In genomic region chr3:12954180-12954579, GRCh38 we compare ENCODE assay signal across 17 cellular contexts.
A peak's percentile ranks its signal among the peaks of the same experiment; 100 is the strongest.
DNase-seq lines count a peak whose midpoint lies in the region; ATAC-seq, FAIRE-seq and TF ChIP-seq lines count a peak whose summit lies in the region.
"Had no signal": no experiment of that assay in that cellular context is flagged by ENCODE, and none has a peak within 500 bp of the region (broad histone marks: within the 10 kb centered on the region; RNA-seq: fewer than 3 reads in every experiment).

No MANE protein-coding gene starts in this region.

- H3K27me3 Mint-ChIP-seq in natural killer cell (ENCODE audit: low read depth in 2 of 2): no peaks in the 10 kb centered on the region
- H3K27me3 Mint-ChIP-seq in natural killer cell treated with Interleukin-12 subunit alpha and Interleukin-12 subunit beta and Interleukin-15 and Interleukin-18, amount 100 ng/mL, for 72 hours: no peaks in the 10 kb centered on the region
- H3K27me3 Mint-ChIP-seq in osteocyte (ENCODE audit: unreplicated experiment): no peaks in the 10 kb centered on the region

- H3K27me3 ChIP-seq in colonic mucosa: no peaks in the 10 kb centered on the region
- no peaks in the 10 kb centered on the region for H3K27me3 ChIP-seq in vagina

- peak overlapping the region; percentile 24 to 66 for H3K9ac ChIP-seq in colonic mucosa (ENCODE audit: low read depth in 2 of 2, low read length in 2 of 2)

- H3K4me3 ChIP-seq in colonic mucosa (no peak overlapping the region), vagina (no peak overlapping the region)

- DNase-seq in natural killer cell (no peak), colonic mucosa (no peak), osteocyte (ENCODE audit: extremely low spot score, unreplicated experiment) (no peak), vagina (ENCODE audit: extremely low spot score in 2 of 2) (no peak), GM12892 (ENCODE audit: insufficient read length) (no peak)
- no peak for DNase-seq in natural killer cell treated with Interleukin-12 subunit alpha and Interleukin-12 subunit beta and Interleukin-15 and Interleukin-18, amount 100 ng/mL, for 72 hours (ENCODE audit: low spot score)
- DNase-seq: activated naive CD4-positive, alpha-beta T cell; DMS 273 treated with DMSO at 0.1 percent for 48 hours; Karpas-422; kidney glomerular epithelial cell; NCI-H187; NCI-H524; retina; WERI-Rb-1 had no signal

- no peaks in the 10 kb centered on the region for H3K9me3 ChIP-seq in colonic mucosa
- no peaks in the 10 kb centered on the region for H3K9me3 ChIP-seq in vagina

- FAIRE-seq in GM12892 (lab: Jason Lieb, UNC): no peak
- FAIRE-seq: GM18507 had no signal

- no peak for TF ChIP-seq CTCF in natural killer cell (IDR thresholded peaks at IDR 0.05)
- TF ChIP-seq CTCF in colonic mucosa (IDR thresholded peaks at IDR 0.05): no peak
- no peak for TF ChIP-seq CTCF in osteocyte (IDR thresholded peaks at IDR 0.05)
- TF ChIP-seq CTCF in vagina (IDR thresholded peaks at IDR 0.05): no peak

- H3K4me3 Mint-ChIP-seq in natural killer cell (no peak overlapping the region), osteocyte (ENCODE audit: unreplicated experiment) (peak overlapping the region; percentile 18)
- H3K4me3 Mint-ChIP-seq in natural killer cell treated with Interleukin-12 subunit alpha and Interleukin-12 subunit beta and Interleukin-15 and Interleukin-18, amount 100 ng/mL, for 72 hours: no peak overlapping the region

- no peak for ATAC-seq in natural killer cell
- no peak for ATAC-seq in natural killer cell treated with Interleukin-12 subunit alpha and Interleukin-12 subunit beta and Interleukin-15 and Interleukin-18, amount 100 ng/mL, for 72 hours
- ATAC-seq in HG02938 (IDR thresholded peaks at IDR 0.05; ENCODE audit: unreplicated experiment): no peak
- ATAC-seq in GM21360 (IDR thresholded peaks at IDR 0.05; ENCODE audit: unreplicated experiment): no peak

- H3K27ac ChIP-seq in colonic mucosa (no peak overlapping the region), vagina (peak overlapping the region; percentile 44)
- H3K27ac ChIP-seq: WERI-Rb-1 had no signal

- H3K9me3 Mint-ChIP-seq in natural killer cell (no peaks in the 10 kb centered on the region), osteocyte (ENCODE audit: unreplicated experiment) (no peaks in the 10 kb centered on the region)
- H3K9me3 Mint-ChIP-seq in natural killer cell treated with Interleukin-12 subunit alpha and Interleukin-12 subunit beta and Interleukin-15 and Interleukin-18, amount 100 ng/mL, for 72 hours: no peaks in the 10 kb centered on the region

- no peak for TF ChIP-seq POLR2A in vagina (IDR thresholded peaks at IDR 0.05)
- no peak for TF ChIP-seq POLR2A in GM12892 (IDR thresholded peaks at IDR 0.05; ENCODE audit: low read depth, low read length)

- H3K36me3 ChIP-seq in colonic mucosa (no peaks in the 10 kb centered on the region), vagina (no peaks in the 10 kb centered on the region)

- H3K27ac Mint-ChIP-seq in natural killer cell: peak overlapping the region; percentile 66 to 81
- H3K27ac Mint-ChIP-seq in natural killer cell treated with Interleukin-12 subunit alpha and Interleukin-12 subunit beta and Interleukin-15 and Interleukin-18, amount 100 ng/mL, for 72 hours: peak overlapping the region in 1 of 2 donors; percentile 77
- peak overlapping the region; percentile 91 for H3K27ac Mint-ChIP-seq in osteocyte (ENCODE audit: unreplicated experiment)

- H3K4me1 Mint-ChIP-seq in natural killer cell (peaks cover 59 to 87% of the 10 kb centered on the region in 2 donors), osteocyte (ENCODE audit: unreplicated experiment) (peaks cover 75% of the 10 kb centered on the region)
- H3K4me1 Mint-ChIP-seq in natural killer cell treated with Interleukin-12 subunit alpha and Interleukin-12 subunit beta and Interleukin-15 and Interleukin-18, amount 100 ng/mL, for 72 hours (ENCODE audit: low read depth in 2 of 2): peaks cover 64% of the 10 kb centered on the region in 2 donors

- H3K36me3 Mint-ChIP-seq in natural killer cell (no peaks in the 10 kb centered on the region), osteocyte (ENCODE audit: unreplicated experiment) (no peaks in the 10 kb centered on the region)
- H3K36me3 Mint-ChIP-seq in natural killer cell treated with Interleukin-12 subunit alpha and Interleukin-12 subunit beta and Interleukin-15 and Interleukin-18, amount 100 ng/mL, for 72 hours: no peaks in the 10 kb centered on the region

- H3K4me1 ChIP-seq in colonic mucosa: no peaks in the 10 kb centered on the region
- peaks cover 75% of the 10 kb centered on the region for H3K4me1 ChIP-seq in vagina

- intact Hi-C loops in natural killer cell (cut with micrococcal nuclease) (no loop called here), colonic mucosa (cut with DNase I) (no loop called here), vagina (cut with DNase I) (no loop called here)
